8 cellular contexts compared by ENCODE assay signal in the genomic region with DNA sequence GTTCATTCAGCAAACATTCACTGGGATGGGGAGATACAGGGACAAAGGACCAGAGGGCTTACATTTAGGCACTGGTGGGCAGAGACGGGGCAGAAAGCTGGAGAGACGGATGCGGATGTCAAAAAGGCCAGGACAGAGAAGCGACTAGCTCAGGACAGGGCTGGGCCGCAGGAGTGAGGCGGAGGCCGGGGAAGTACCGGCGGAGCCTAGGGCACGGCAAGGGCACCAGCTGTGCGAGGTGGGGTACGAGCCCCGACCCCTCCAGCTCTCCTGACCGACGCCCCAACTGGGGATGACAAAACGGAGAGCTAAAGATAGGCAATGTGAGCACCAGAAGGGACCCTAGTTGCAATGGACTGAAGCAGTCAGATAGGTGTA. TPM values are rescaled to one million over a fixed set of nuclear protein-coding genes. Genes with fewer than 3 reads are reported as not detected.
DNase-seq lines count a peak whose midpoint lies in the region; ATAC-seq and TF ChIP-seq lines count a peak whose summit lies in the region.

No MANE protein-coding gene starts in this region.

- no peaks in the 10 kb centered on the region for H3K36me3 Mint-ChIP-seq in CD8-positive, alpha-beta T cell

- no peaks in the 10 kb centered on the region for H3K27me3 ChIP-seq in CD8-positive, alpha-beta T cell (ENCODE audit: insufficient read depth, low read length)
- H3K27me3 ChIP-seq in OCI-LY3 (ENCODE audit: low read depth, low read length) (no peaks in the 10 kb centered on the region), duodenal mucosa (ENCODE audit: control insufficient read depth in 1 of 2, insufficient read depth in 2 of 2, low read length in 2 of 2) (no peaks in the 10 kb centered on the region), neuron (ENCODE audit: insufficient read depth, low read length) (peaks cover 6% of the 10 kb centered on the region)

- peaks cover 45% of the 10 kb centered on the region for H3K4me1 Mint-ChIP-seq in CD8-positive, alpha-beta T cell (ENCODE audit: low read depth)

- H3K4me3 Mint-ChIP-seq in CD8-positive, alpha-beta T cell: peak overlapping the region; percentile 69

- peak overlapping the region; percentile 88 for H3K27ac Mint-ChIP-seq in CD8-positive, alpha-beta T cell

- peak overlapping the region; percentile 91 for H3K4me2 ChIP-seq in OCI-LY3 (ENCODE audit: low read length)

- H2AFZ ChIP-seq in OCI-LY3 (ENCODE audit: low read depth, low read length): peak overlapping the region; percentile 16; the same call in 1 of the 2 replicates
- H2AFZ ChIP-seq in neuron (ENCODE audit: low read depth, low read length): peak overlapping the region; percentile 74

- in situ Hi-C loops in GM13977 (cut with MboI; ENCODE audit: low pct_unique_long_range_greater_than_20kb, low sequenced_read_pairs, unreplicated experiment): no loop called here

- no peak for DNase-seq in CD8-positive, alpha-beta T cell
- DNase-seq in GM13977 (ENCODE audit: low spot score): no peak
- no peak for DNase-seq in Ammon's horn (ENCODE audit: low spot score)

- no peaks in the 10 kb centered on the region for H3K9me3 Mint-ChIP-seq in CD8-positive, alpha-beta T cell

- CTCF ChIA-PET in CD8-positive, alpha-beta T cell (lab: Charles Lee): interaction anchor here (0.5 to 2.8 kb wide), 24 partner anchors 11 to 136 kb away, joined by 3 to 89 read pairs (median 4); a partner anchor contains a TSS

- H3K27me3 Mint-ChIP-seq in CD8-positive, alpha-beta T cell (ENCODE audit: low read depth): no peaks in the 10 kb centered on the region

- no peaks in the 10 kb centered on the region for H3K9me3 ChIP-seq in CD8-positive, alpha-beta T cell (ENCODE audit: low read length)
- H3K9me3 ChIP-seq in OCI-LY3 (ENCODE audit: insufficient read depth, low read length) (no peaks in the 10 kb centered on the region), duodenal mucosa (ENCODE audit: control insufficient read depth in 1 of 2, low read length in 2 of 2) (no peaks in the 10 kb centered on the region), neuron (ENCODE audit: low read length) (no peaks in the 10 kb centered on the region)

- no peak for ATAC-seq in CD8-positive, alpha-beta T cell
- no peak for ATAC-seq in GM21447 (IDR thresholded peaks at IDR 0.05; ENCODE audit: unreplicated experiment)
- no peak for ATAC-seq in GM19351 (IDR thresholded peaks at IDR 0.05; ENCODE audit: unreplicated experiment)

- peaks cover 32% of the 10 kb centered on the region for H3K4me1 ChIP-seq in CD8-positive, alpha-beta T cell (ENCODE audit: insufficient read depth, low read length)
- H3K4me1 ChIP-seq in OCI-LY3 (ENCODE audit: low read length): peaks cover 40% of the 10 kb centered on the region
- H3K4me1 ChIP-seq in duodenal mucosa (ENCODE audit: control insufficient read depth in 1 of 2, insufficient read depth in 2 of 2, low read length in 2 of 2): peaks cover 9 to 10% of the 10 kb centered on the region in 2 donors
- peaks cover 11% of the 10 kb centered on the region for H3K4me1 ChIP-seq in neuron (ENCODE audit: insufficient read depth, low read length)

- TF ChIP-seq CTCF in CD8-positive, alpha-beta T cell (IDR thresholded peaks at IDR 0.05): no peak
- TF ChIP-seq CTCF in OCI-LY3 (IDR thresholded peaks at IDR 0.05; ENCODE audit: low read depth, low read length) (no peak), GM13977 (IDR thresholded peaks at IDR 0.05; ENCODE audit: extremely low read depth, insufficient read depth, missing control alignments) (no peak)

- H4K20me1 ChIP-seq in OCI-LY3 (ENCODE audit: insufficient read depth, low read length): no peaks in the 10 kb centered on the region

- H3K27ac ChIP-seq in CD8-positive, alpha-beta T cell (ENCODE audit: low read depth, low read length): peak overlapping the region; percentile 43
- H3K27ac ChIP-seq in OCI-LY3 (ENCODE audit: low read length) (no peak overlapping the region), duodenal mucosa (ENCODE audit: low read depth, low read length) (no peak overlapping the region)

- intact Hi-C loops in CD8-positive, alpha-beta T cell (cut with DNase I, micrococcal nuclease): loop anchor here (1.0 kb wide), 5 partner anchors 11 to 68 kb away; no protein-coding TSS in a partner anchor

- peak overlapping the region; percentile 24 for H3K4me3 ChIP-seq in CD8-positive, alpha-beta T cell (ENCODE audit: low read depth, low read length)
- H3K4me3 ChIP-seq in OCI-LY3 (ENCODE audit: low read length) (peak overlapping the region; percentile 78), duodenal mucosa (ENCODE audit: low read depth in 1 of 2, low read length in 2 of 2) (peak overlapping the region; percentile 72 to 78), neuron (ENCODE audit: low read length) (peak overlapping the region; percentile 18)

- H3K9ac ChIP-seq in OCI-LY3 (ENCODE audit: low read length): peak overlapping the region; percentile 34
- peak overlapping the region in 1 of 2 donors; percentile 65 for H3K9ac ChIP-seq in duodenal mucosa (ENCODE audit: low read depth in 1 of 2, low read length in 2 of 2)

- POLR2A ChIA-PET in CD8-positive, alpha-beta T cell (lab: Charles Lee): interaction anchor here (1.1 to 2.5 kb wide), 10 partner anchors 9 to 68 kb away, joined by 3 to 16 read pairs (median 4); a partner anchor contains a TSS

- no peaks in the 10 kb centered on the region for H3K36me3 ChIP-seq in CD8-positive, alpha-beta T cell (ENCODE audit: insufficient read depth, low read length)
- H3K36me3 ChIP-seq in OCI-LY3 (replicated peaks; ENCODE audit: low read depth, low read length) (no peaks in the 10 kb centered on the region), duodenal mucosa (ENCODE audit: control insufficient read depth in 1 of 2, insufficient read depth in 2 of 2, low read length in 2 of 2) (no peaks in the 10 kb centered on the region), neuron (ENCODE audit: insufficient read depth, low read length) (no peaks in the 10 kb centered on the region)

- no peaks in the 10 kb centered on the region for H3K79me2 ChIP-seq in OCI-LY3 (ENCODE audit: low read length)

RNA-seq across cellular contexts. Expression of a gene that starts 3.9 kb away (rescaled TPM):
- under 1 TPM in 1 of 2 experiments, not detected in 1; 0.25 TPM for total RNA-seq in CD8-positive, alpha-beta T cell

RNA-seq across cellular contexts. Expression of a gene that starts 11.4 kb away (rescaled TPM):
- 10 to 100 TPM; 64.3 TPM for total RNA-seq in CD8-positive, alpha-beta T cell

RNA-seq across cellular contexts. Expression of a gene that starts 31.9 kb away (rescaled TPM):
- total RNA-seq in CD8-positive, alpha-beta T cell: under 1 TPM; 0.31 to 0.62 TPM

RNA-seq across cellular contexts. Expression of a gene that starts 39.5 kb away (rescaled TPM):
- 10 to 100 TPM; 37.2 to 43.8 TPM for total RNA-seq in CD8-positive, alpha-beta T cell

Comparison
In these comparisons a context has a peak if more than half of its experiments do, and no peak if none do; other contexts are left out.
1. H3K4me3 ChIP-seq: peak in every context shown above with its lines; median percentile 78 in OCI-LY3; 75 in duodenal mucosa; 24 in CD8-positive, alpha-beta T cell; 18 in neuron.